In genomic region chr7:27193335-27194001, GRCh38 we compare ENCODE assay signal across 10 cellular contexts. TPM values are rescaled to one million over a fixed set of nuclear protein-coding genes. Genes with fewer than 3 reads are reported as not detected.
A peak's percentile ranks its signal among the peaks of the same experiment; 100 is the strongest.
DNase-seq lines count a peak whose midpoint lies in the region; ATAC-seq and TF ChIP-seq lines count a peak whose summit lies in the region.
"Had no signal": no experiment of that assay in that cellular context is flagged by ENCODE, and none has a peak within 500 bp of the region (broad histone marks: within the 10 kb centered on the region; RNA-seq: fewer than 3 reads in every experiment).

No MANE protein-coding gene starts in this region.

- peak; percentile 78 for DNase-seq in EH (ENCODE audit: low read depth)
- no peak for DNase-seq in RWPE2 (ENCODE audit: low spot score)
- DNase-seq in immature natural killer cell, result no peak
- no peak for DNase-seq in NCI-H2227 (lab: John Stamatoyannopoulos, UW; ENCODE audit: unreplicated experiment)
- DNase-seq in RKO (ENCODE audit: low spot score), result no peak
- DNase-seq in GM19240 (ENCODE audit: insufficient read length, low spot score), result no peak
- no peak for DNase-seq in NCI-H146 treated with DMSO at 0.1 percent for 48 hours (lab: John Stamatoyannopoulos, UW; ENCODE audit: unreplicated experiment)
- DNase-seq: NCI-H1105, SJCRH30 had no signal

- H3K9me3 Mint-ChIP-seq in immature natural killer cell, result no peaks in the 10 kb centered on the region

- H3K36me3 ChIP-seq in RWPE2 (ENCODE audit: low read depth), result peaks cover 36% of the 10 kb centered on the region
- no peaks in the 10 kb centered on the region for H3K36me3 ChIP-seq in skeletal muscle satellite cell (ENCODE audit: insufficient read depth, low read length)
- H3K36me3 ChIP-seq: SJCRH30 had no signal

- peak overlapping the region in 1 of 6 donors; percentile 33 for H3K27ac Mint-ChIP-seq in immature natural killer cell

- peaks cover 49 to 77% (median 75%) of the 10 kb centered on the region in 3 donors for H3K27me3 Mint-ChIP-seq in immature natural killer cell (ENCODE audit: low read depth in 3 of 3)

- H3K27ac ChIP-seq in RWPE2 (ENCODE audit: poor library complexity, severe bottlenecking), result peak overlapping the region; percentile 92
- H3K27ac ChIP-seq: SJCRH30 had no signal

- peaks cover 29 to 43% of the 10 kb centered on the region in 2 donors for H3K4me1 Mint-ChIP-seq in immature natural killer cell

- ATAC-seq in RWPE2 (ENCODE audit: low read depth), result no peak

- H3K4me1 ChIP-seq in RWPE2 (ENCODE audit: insufficient read depth, poor library complexity, severe bottlenecking) (peaks cover 31% of the 10 kb centered on the region), skeletal muscle satellite cell (ENCODE audit: control insufficient read depth, insufficient read depth, low read length) (peaks cover 55% of the 10 kb centered on the region)
- H3K4me1 ChIP-seq: SJCRH30 had no signal

- no peaks in the 10 kb centered on the region for H3K36me3 Mint-ChIP-seq in immature natural killer cell

- peak overlapping the region; percentile 88 for H3K9ac ChIP-seq in skeletal muscle satellite cell (ENCODE audit: low read depth, low read length)

- no peak for TF ChIP-seq CTCF in RWPE2 (IDR thresholded peaks at IDR 0.05; ENCODE audit: poor library complexity, severe bottlenecking)

- H3K27me3 ChIP-seq in RWPE2 (ENCODE audit: insufficient read depth, poor library complexity, severe bottlenecking) (no peaks in the 10 kb centered on the region), skeletal muscle satellite cell (ENCODE audit: control insufficient read depth, insufficient read depth, low read length) (peaks cover 8% of the 10 kb centered on the region)
- H3K27me3 ChIP-seq: SJCRH30 had no signal

- H3K4me3 ChIP-seq in RWPE2 (ENCODE audit: severe bottlenecking) (peak overlapping the region; percentile 89), skeletal muscle satellite cell (ENCODE audit: low read length) (peak overlapping the region; percentile 73)
- H3K4me3 ChIP-seq: SJCRH30 had no signal

- no peaks in the 10 kb centered on the region for H3K9me3 ChIP-seq in RWPE2 (ENCODE audit: severe bottlenecking)
- H3K9me3 ChIP-seq in skeletal muscle satellite cell (replicated peaks; ENCODE audit: low read length), result no peaks in the 10 kb centered on the region
- H3K9me3 ChIP-seq: SJCRH30 had no signal

- peak overlapping the region; percentile 21 to 73 (median 51) for H3K4me3 Mint-ChIP-seq in immature natural killer cell

- H3K4me2 ChIP-seq in skeletal muscle satellite cell (ENCODE audit: low read length), result peak overlapping the region; percentile 98

RNA-seq across cellular contexts. Expression of gene HOXA13, which starts 6.4 kb away (rescaled TPM):
- not detected for polyA plus RNA-seq in immature natural killer cell
- 0.22 TPM in 1 of 2 replicates, not detected in the other for total RNA-seq in skeletal muscle satellite cell (2012; rRNA removed)

RNA-seq across cellular contexts. Expression of gene HOXA11, which starts 8.4 kb away (rescaled TPM):
- polyA plus RNA-seq in immature natural killer cell, result not detected
- 3.3 and 3.8 TPM in 2 replicates for total RNA-seq in skeletal muscle satellite cell (2012; rRNA removed)

RNA-seq across cellular contexts. Expression of gene HOXA10, which starts 19.3 kb away (rescaled TPM):
- polyA plus RNA-seq in immature natural killer cell, result 10 to 100 TPM in 1 of 3 donors, 1 to 10 TPM in 2; 4.2 to 17.3 (median 6.2) TPM
- total RNA-seq in skeletal muscle satellite cell (2012; rRNA removed), result 8.5 and 9.4 TPM in 2 replicates

RNA-seq across cellular contexts. Expression of gene HOXA9, which starts 28.1 kb away (rescaled TPM):
- 1 to 10 TPM; 1.6 to 3.1 (median 1.8) TPM for polyA plus RNA-seq in immature natural killer cell
- 14.6 and 20.3 TPM in 2 replicates for total RNA-seq in skeletal muscle satellite cell (2012; rRNA removed)

RNA-seq across cellular contexts. Expression of gene HOXA7, which starts 37.0 kb away (rescaled TPM):
- 1 to 10 TPM in 2 of 3 donors, not detected in 1; 1.0 to 4.2 TPM for polyA plus RNA-seq in immature natural killer cell
- 2.0 and 2.8 TPM in 2 replicates for total RNA-seq in skeletal muscle satellite cell (2012; rRNA removed)
